ENCODE assay signal across 18 cellular contexts in genomic region chr4:30802622-30803323, GRCh38.
DNase-seq lines count a peak whose midpoint lies in the region; ATAC-seq, FAIRE-seq and TF ChIP-seq lines count a peak whose summit lies in the region.
"Had no signal": no experiment of that assay in that cellular context is flagged by ENCODE, and none has a peak within 500 bp of the region (broad histone marks: within the 10 kb centered on the region; RNA-seq: fewer than 3 reads in every experiment).

No MANE protein-coding gene starts in this region.

- H3K27me3 Mint-ChIP-seq in astrocyte (ENCODE audit: low read depth, unreplicated experiment) = no peaks in the 10 kb centered on the region
- peaks cover 3% of the 10 kb centered on the region for H3K27me3 Mint-ChIP-seq in glutamatergic neuron (ENCODE audit: unreplicated experiment)
- H3K27me3 Mint-ChIP-seq: activated naive CD4-positive, alpha-beta T cell treated with anti-CD3 and anti-CD28 coated beads, Interleukin-2, amount 50 U/mL, for 24 hours had no signal

- H3K9me3 ChIP-seq in astrocyte (ENCODE audit: insufficient read depth, low read depth, low read length) (no peaks in the 10 kb centered on the region), osteoblast (ENCODE audit: low read depth, low read length) (no peaks in the 10 kb centered on the region)
- H3K9me3 ChIP-seq: colonic mucosa, neutrophil had no signal

- no peaks in the 10 kb centered on the region for H3K36me3 ChIP-seq in astrocyte (ENCODE audit: insufficient read depth, low read length)
- no peaks in the 10 kb centered on the region for H3K36me3 ChIP-seq in osteoblast (ENCODE audit: insufficient read depth, low read length)
- H3K36me3 ChIP-seq: colonic mucosa, neutrophil had no signal

- DNase-seq in HPDE6-E6E7 (ENCODE audit: extremely low spot score) (peak; percentile 3), astrocyte (ENCODE audit: low read depth) (peak; percentile 87), glutamatergic neuron (no peak), stromal cell of bone marrow (ENCODE audit: low read depth) (peak; percentile 33), osteoblast (ENCODE audit: insufficient read length, low spot score, missing footprints) (no peak)
- DNase-seq in activated CD4-positive, alpha-beta T cell treated with anti-CD3 and anti-CD28 coated beads, Interleukin-2, amount 50 U/mL, for 1 hour = no peak
- DNase-seq: colonic mucosa, DMS 273 treated with DMSO at 0.1 percent for 48 hours, H9, NCI-H1436 treated with DMSO at 0.1 percent for 48 hours, NCI-H69, trophoblast cell had no signal

- peak overlapping the region; percentile 37 for H3K4me2 ChIP-seq in astrocyte (ENCODE audit: low read length)
- no peak overlapping the region for H3K4me2 ChIP-seq in osteoblast (ENCODE audit: insufficient read depth, low read length)

- H3K36me3 Mint-ChIP-seq in astrocyte (ENCODE audit: low read depth, unreplicated experiment) = no peaks in the 10 kb centered on the region
- H3K36me3 Mint-ChIP-seq in glutamatergic neuron (ENCODE audit: unreplicated experiment) = peaks cover 5% of the 10 kb centered on the region
- H3K36me3 Mint-ChIP-seq: activated naive CD4-positive, alpha-beta T cell treated with anti-CD3 and anti-CD28 coated beads, Interleukin-2, amount 50 U/mL, for 24 hours had no signal

- H3K4me1 ChIP-seq in astrocyte (ENCODE audit: insufficient read depth, low read length) (peaks cover 7% of the 10 kb centered on the region), osteoblast (ENCODE audit: insufficient read depth, low read length) (no peaks in the 10 kb centered on the region)
- H3K4me1 ChIP-seq: colonic mucosa had no signal

- H4K20me1 ChIP-seq in astrocyte (ENCODE audit: insufficient read depth, low read length) (no peaks in the 10 kb centered on the region), osteoblast (ENCODE audit: insufficient read depth, low read length) (no peaks in the 10 kb centered on the region)

- H3K27ac ChIP-seq in astrocyte (ENCODE audit: low read depth, low read length) (no peak overlapping the region), osteoblast (ENCODE audit: low read depth, low read length) (no peak overlapping the region)
- H3K27ac ChIP-seq: colonic mucosa, neutrophil had no signal

- H3K4me3 ChIP-seq in astrocyte (ENCODE audit: insufficient read depth, low read depth, low read length) (no peak overlapping the region), osteoblast (ENCODE audit: insufficient read depth, low read length) (no peak overlapping the region)
- H3K4me3 ChIP-seq: colonic mucosa, GM12878 had no signal

- H3K27ac Mint-ChIP-seq in astrocyte (ENCODE audit: unreplicated experiment) (no peak overlapping the region), glutamatergic neuron (ENCODE audit: unreplicated experiment) (peak overlapping the region; percentile 28)
- H3K27ac Mint-ChIP-seq: activated naive CD4-positive, alpha-beta T cell treated with anti-CD3 and anti-CD28 coated beads, Interleukin-2, amount 50 U/mL, for 24 hours had no signal

- H3K4me3 Mint-ChIP-seq in astrocyte (ENCODE audit: unreplicated experiment) (no peak overlapping the region), glutamatergic neuron (ENCODE audit: unreplicated experiment) (peak overlapping the region; percentile 7)
- H3K4me3 Mint-ChIP-seq: activated naive CD4-positive, alpha-beta T cell treated with anti-CD3 and anti-CD28 coated beads, Interleukin-2, amount 50 U/mL, for 24 hours; H9 had no signal

- H3K27me3 ChIP-seq in astrocyte (ENCODE audit: insufficient read depth, low read length) = no peaks in the 10 kb centered on the region
- H3K27me3 ChIP-seq in osteoblast (ENCODE audit: insufficient read depth, low read length) = no peaks in the 10 kb centered on the region
- H3K27me3 ChIP-seq: colonic mucosa, neutrophil had no signal

- H3K4me1 Mint-ChIP-seq in astrocyte (ENCODE audit: low read depth, unreplicated experiment) (peaks cover 11% of the 10 kb centered on the region), glutamatergic neuron (ENCODE audit: low read depth, unreplicated experiment) (peaks cover 11% of the 10 kb centered on the region)
- H3K4me1 Mint-ChIP-seq: activated naive CD4-positive, alpha-beta T cell treated with anti-CD3 and anti-CD28 coated beads, Interleukin-2, amount 50 U/mL, for 24 hours had no signal

- no peak for FAIRE-seq in astrocyte (lab: Jason Lieb, UNC)
- FAIRE-seq: GM12878, GM19239 had no signal

- no peaks in the 10 kb centered on the region for H3K9me3 Mint-ChIP-seq in astrocyte (ENCODE audit: unreplicated experiment)
- H3K9me3 Mint-ChIP-seq in glutamatergic neuron (ENCODE audit: unreplicated experiment) = no peaks in the 10 kb centered on the region

- TF ChIP-seq CTCF in astrocyte (IDR thresholded peaks at IDR 0.05; ENCODE audit: insufficient read depth, low read depth, low read length) = no peak
- no peak for TF ChIP-seq CTCF in glutamatergic neuron (IDR thresholded peaks at IDR 0.05; ENCODE audit: partially characterized antibody, unreplicated experiment)
- TF ChIP-seq CTCF in osteoblast (IDR thresholded peaks at IDR 0.05; ENCODE audit: extremely low read depth, low read depth, low read length) = no peak

- H3K79me2 ChIP-seq in astrocyte (ENCODE audit: insufficient read depth, low read length) = no peaks in the 10 kb centered on the region
- no peaks in the 10 kb centered on the region for H3K79me2 ChIP-seq in osteoblast (ENCODE audit: insufficient read depth, low read length)

- H2AFZ ChIP-seq in astrocyte (ENCODE audit: low read depth, low read length) = peak overlapping the region; percentile 37
- H2AFZ ChIP-seq in osteoblast (ENCODE audit: low read length) = no peak overlapping the region

- ATAC-seq in GM21737 (IDR thresholded peaks at IDR 0.05; ENCODE audit: unreplicated experiment) (no peak), HG02852 (IDR thresholded peaks at IDR 0.05; ENCODE audit: unreplicated experiment) (no peak)
- ATAC-seq: GM12878 had no signal

- H3K9ac ChIP-seq in astrocyte (ENCODE audit: low read length) = no peak overlapping the region

Comparison
In these comparisons a context has a peak if more than half of its experiments do, and no peak if none do; other contexts are left out.
1. DNase-seq: peak in HPDE6-E6E7 (single experiment), astrocyte (single experiment) and stromal cell of bone marrow (single experiment); none in glutamatergic neuron (single experiment), osteoblast (single experiment) and activated CD4-positive, alpha-beta T cell treated with anti-CD3 and anti-CD28 coated beads, Interleukin-2, amount 50 U/mL, for 1 hour (single experiment).